9 cellular contexts compared by ENCODE assay signal in genomic region chr21:35438643-35439404, GRCh38.
A peak's percentile ranks its signal among the peaks of the same experiment; 100 is the strongest.
DNase-seq lines count a peak whose midpoint lies in the region; ATAC-seq lines count a peak whose summit lies in the region.
"Had no signal": no experiment of that assay in that cellular context is flagged by ENCODE, and none has a peak within 500 bp of the region (broad histone marks: within the 10 kb centered on the region; RNA-seq: fewer than 3 reads in every experiment).

No MANE protein-coding gene starts in this region.

- H3K27ac Mint-ChIP-seq in naive B cell, result peak overlapping the region; percentile 23 to 86 (median 78)

- H3K9me3 Mint-ChIP-seq in naive B cell, result peaks cover 0 to 15% (median 11%) of the 10 kb centered on the region in 7 donors

- H3K4me1 Mint-ChIP-seq in naive B cell, result peaks cover 23 to 30% (median 27%) of the 10 kb centered on the region in 3 donors

- DNase-seq in SKM-1 treated with dmso at 0.1 percent for 144 hours (lab: John Stamatoyannopoulos, UW; ENCODE audit: unreplicated experiment) (peak; percentile 29), SKM-1 (lab: John Stamatoyannopoulos, UW; ENCODE audit: unreplicated experiment) (no peak), naive B cell (peak; percentile 61), NCI-H2107 (lab: John Stamatoyannopoulos, UW) (no peak), T-helper 9 cell (no peak), OCI-M2 (lab: John Stamatoyannopoulos, UW; ENCODE audit: unreplicated experiment) (no peak)
- DNase-seq in activated CD4-positive, alpha-beta T cell treated with anti-CD3 and anti-CD28 coated beads, Interleukin-2, amount 50 U/mL, for 48 hours, result peak; percentile 11 to 26
- DNase-seq: NCI-H2081 had no signal

- H3K36me3 Mint-ChIP-seq in naive B cell, result peaks cover 0 to 2% of the 10 kb centered on the region in 2 donors

- H3K27me3 Mint-ChIP-seq in naive B cell, result peaks cover 0 to 7% (median 0%) of the 10 kb centered on the region in 3 donors

- ATAC-seq in HG03103 (IDR thresholded peaks at IDR 0.05; ENCODE audit: low read depth, unreplicated experiment) (peak; percentile 91), naive B cell (ENCODE audit: low read depth in 2 of 2) (peak; percentile 97 to 98)

- H3K4me3 Mint-ChIP-seq in naive B cell, result peak overlapping the region; percentile 15 to 88 (median 81)

Comparison
In these comparisons a context has a peak if more than half of its experiments do, and no peak if none do; other contexts are left out.
1. DNase-seq: peak in SKM-1 treated with dmso at 0.1 percent for 144 hours (single experiment), activated CD4-positive, alpha-beta T cell treated with anti-CD3 and anti-CD28 coated beads, Interleukin-2, amount 50 U/mL, for 48 hours (2 of 2) and naive B cell (single experiment); none in SKM-1 (single experiment), NCI-H2107 (single experiment), T-helper 9 cell (single experiment) and OCI-M2 (single experiment).